8 cellular contexts compared by ENCODE assay signal in the genomic region with DNA sequence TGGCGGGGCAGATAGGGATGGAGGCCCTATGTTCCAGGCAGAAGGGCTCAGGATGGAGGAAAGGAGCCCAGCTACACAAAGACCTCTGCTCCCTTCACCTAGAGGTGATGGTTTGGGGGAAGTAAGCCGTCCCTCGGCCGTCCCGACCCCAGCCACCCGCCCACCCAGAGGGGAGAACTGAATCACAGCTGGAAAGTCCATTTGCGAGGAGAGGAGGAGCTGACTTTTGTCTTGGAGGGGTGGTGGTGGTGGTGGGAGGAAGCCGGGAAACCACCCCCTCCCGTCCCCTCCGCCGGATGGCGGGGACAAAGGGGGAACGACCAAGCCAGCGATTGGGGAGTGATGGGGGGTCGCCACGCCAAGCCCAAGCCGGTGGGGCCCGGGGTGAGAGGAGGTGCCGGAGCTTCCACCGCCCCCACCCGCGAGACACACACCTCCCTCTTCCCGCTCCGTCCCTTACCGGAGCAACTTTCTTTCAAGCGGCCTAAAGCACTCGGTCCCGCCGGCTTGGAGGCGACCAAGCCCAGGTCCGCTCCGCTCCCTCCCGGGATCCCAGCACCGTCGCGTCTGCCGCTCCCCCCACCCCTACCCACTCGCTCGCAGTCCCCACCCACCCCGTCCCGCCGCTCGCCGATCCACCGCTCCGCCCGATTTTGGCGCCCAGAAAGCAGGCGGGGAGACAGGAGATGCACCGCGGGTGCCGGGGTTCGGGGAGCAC. TPM values are rescaled to one million over a fixed set of nuclear protein-coding genes. Genes with fewer than 3 reads are reported as not detected.
DNase-seq lines count a peak whose midpoint lies in the region; ATAC-seq and TF ChIP-seq lines count a peak whose summit lies in the region.

No MANE protein-coding gene starts in this region.

- DNase-seq in AG04450 (ENCODE audit: low read depth, low spot score) (no peak), HFF-Myc (ENCODE audit: extremely low read depth, low read depth) (no peak), lower leg skin (ENCODE audit: low spot score in 2 of 2) (peak in 1 of 2 donors; percentile 91), SW 1271 (lab: John Stamatoyannopoulos, UW) (no peak), SIG-M5 (lab: John Stamatoyannopoulos, UW) (no peak)
- DNase-seq in central memory CD8-positive, alpha-beta T cell (ENCODE audit: low spot score in 2 of 2), result no peak
- DNase-seq in stimulated activated CD4-positive, alpha-beta T cell treated with anti-CD3 and anti-CD28 coated beads, TNF-alpha, amount 100 ng/mL, for 4 hours (ENCODE audit: low read depth in 3 of 3), result peak; percentile 46 to 70 (median 64)

- H3K4me3 Mint-ChIP-seq in central memory CD8-positive, alpha-beta T cell, result peak overlapping the region; percentile 90

- no peaks in the 10 kb centered on the region for H3K9me3 Mint-ChIP-seq in central memory CD8-positive, alpha-beta T cell

- no peaks in the 10 kb centered on the region for H3K27me3 ChIP-seq in AG04450 (ENCODE audit: control insufficient read depth, insufficient read depth, low read length)

- CTCF ChIA-PET in AG04450 (lab: Charles Lee), result interaction anchor here (0.7 to 1.9 kb wide), 6 partner anchors 8 to 54 kb away, joined by 3 to 5 read pairs (median 3); no protein-coding TSS in a partner anchor

- H3K36me3 Mint-ChIP-seq in central memory CD8-positive, alpha-beta T cell (ENCODE audit: insufficient read depth), result peaks cover 14% of the 10 kb centered on the region

- WGBS in lower leg skin, 2 donors, result 1 to 2% methylated on average over 28 to 48 of the region's 53 CpGs

- no peak for TF ChIP-seq CTCF in AG04450 (IDR thresholded peaks at IDR 0.05; ENCODE audit: low read depth, low read length)
- TF ChIP-seq CTCF in HFF-Myc (IDR thresholded peaks at IDR 0.05; ENCODE audit: low read depth, low read length, missing control alignments), result no peak
- TF ChIP-seq CTCF in VCaP (conservative IDR thresholded peaks at IDR 0.05), result no peak
- TF ChIP-seq CTCF in lower leg skin (IDR thresholded peaks at IDR 0.05), result no peak

- peak overlapping the region; percentile 85 for H3K4me3 ChIP-seq in AG04450 (ENCODE audit: low read depth, low read length)
- peak overlapping the region; percentile 74 for H3K4me3 ChIP-seq in HFF-Myc (replicated peaks; ENCODE audit: low read depth, low read length)
- H3K4me3 ChIP-seq in lower leg skin (ENCODE audit: low read depth, poor library complexity, severe bottlenecking), result peak overlapping the region; percentile 72

- intact Hi-C loops in lower leg skin (cut with DNase I; ENCODE audit: low total_unique reads), result no loop called here

- POLR2A ChIA-PET in AG04450 (lab: Yijun Ruan, JAX), result interaction anchor here (0.6 to 3.5 kb wide), 8 partner anchors 7 to 44 kb away, joined by 3 to 46 read pairs (median 4); a partner anchor contains a TSS

- H3K9me3 ChIP-seq in AG04450 (ENCODE audit: control insufficient read depth, insufficient read depth, low read length), result peaks cover 3% of the 10 kb centered on the region; the same call in 1 of the 2 replicates

- no peaks in the 10 kb centered on the region for H3K27me3 Mint-ChIP-seq in central memory CD8-positive, alpha-beta T cell

- H3K27ac Mint-ChIP-seq in central memory CD8-positive, alpha-beta T cell (ENCODE audit: low read depth), result peak overlapping the region; percentile 90

- peak; percentile 22 for ATAC-seq in central memory CD8-positive, alpha-beta T cell (replicated peaks; ENCODE audit: extremely low read depth, poor library complexity, severe bottlenecking)

- no peak for TF ChIP-seq POLR2A in lower leg skin (IDR thresholded peaks at IDR 0.05)

- H3K27ac ChIP-seq in AG04450 (ENCODE audit: low read depth, low read length) (peak overlapping the region; percentile 92), VCaP (peak overlapping the region; percentile 78)

- H3K4me1 Mint-ChIP-seq in central memory CD8-positive, alpha-beta T cell, result peaks cover 85% of the 10 kb centered on the region

RNA-seq across cellular contexts. Expression of a gene that starts 0.6 kb away (rescaled TPM):
- 121 and 128 TPM in 2 replicates for polyA plus RNA-seq in AG04450 (2011; rRNA removed)
- polyA minus RNA-seq in AG04450 (2011; rRNA and poly(A)+ RNA removed), result 142 and 172 TPM in 2 replicates
- 10 to 100 TPM; 18.7 to 35.5 (median 28.3) TPM for total RNA-seq in lower leg skin

RNA-seq across cellular contexts. Expression of a gene that starts 36.3 kb away (rescaled TPM):
- not detected in 2 replicates for polyA plus RNA-seq in AG04450 (2011; rRNA removed)
- not detected in 2 replicates for polyA minus RNA-seq in AG04450 (2011; rRNA and poly(A)+ RNA removed)
- not detected for total RNA-seq in lower leg skin

RNA-seq across cellular contexts. Expression of a gene that starts 43.0 kb away (rescaled TPM):
- polyA plus RNA-seq in AG04450 (2011; rRNA removed), result 867 and 961 TPM in 2 replicates
- polyA minus RNA-seq in AG04450 (2011; rRNA and poly(A)+ RNA removed), result 384 and 431 TPM in 2 replicates
- total RNA-seq in lower leg skin, result 100 to 1,000 TPM; 113 to 215 (median 185) TPM

RNA-seq across cellular contexts. Expression of a gene that starts 43.6 kb away (rescaled TPM):
- polyA plus RNA-seq in AG04450 (2011; rRNA removed), result 34.9 and 39.0 TPM in 2 replicates
- 47.4 and 53.0 TPM in 2 replicates for polyA minus RNA-seq in AG04450 (2011; rRNA and poly(A)+ RNA removed)
- total RNA-seq in lower leg skin, result 10 to 100 TPM; 32.7 to 96.0 (median 45.5) TPM

Comparison
In these comparisons a context has a peak if more than half of its experiments do, and no peak if none do; other contexts are left out.
1. DNase-seq: peak in stimulated activated CD4-positive, alpha-beta T cell treated with anti-CD3 and anti-CD28 coated beads, TNF-alpha, amount 100 ng/mL, for 4 hours (3 of 3); none in AG04450 (single experiment), HFF-Myc (single experiment), central memory CD8-positive, alpha-beta T cell (0 of 2), SW 1271 (0 of 2) and SIG-M5 (single experiment).
2. Peak in every context shown above with its lines, with median percentiles within 50 percentile points of each other: H3K4me3 ChIP-seq.